ENCODE assay signal across 23 cellular contexts in the genomic region with DNA sequence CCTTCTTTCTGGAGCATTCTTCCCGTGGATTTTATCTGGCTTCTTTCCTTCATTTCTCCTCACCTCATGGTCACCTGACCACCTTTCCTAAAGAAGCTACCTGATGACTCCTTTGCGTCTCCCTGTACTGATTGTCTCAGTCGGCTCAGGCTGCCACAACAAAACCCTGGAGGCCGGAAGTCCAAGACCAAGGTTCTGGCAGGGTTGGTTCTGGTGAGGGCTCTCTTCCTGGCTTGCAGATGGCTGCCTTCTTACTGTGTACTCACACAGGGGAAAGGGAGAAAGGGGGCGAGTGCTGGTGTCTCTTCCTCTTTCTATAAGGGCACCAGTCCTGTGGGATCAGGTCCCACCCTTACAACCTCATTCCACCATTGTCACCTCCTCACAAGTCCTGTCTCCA.
"Had no signal": no experiment of that assay in that cellular context is flagged by ENCODE, and none has a peak within 500 bp of the region (broad histone marks: within the 10 kb centered on the region; RNA-seq: fewer than 3 reads in every experiment).

No MANE protein-coding gene starts in this region.

- H3K27ac ChIP-seq: PC-9, Peyer's patch, SJSA1, SK-N-MC had no signal

- H3K4me1 ChIP-seq: Peyer's patch had no signal

- H3K4me2 ChIP-seq: PC-9 had no signal

- H3K27me3 ChIP-seq: Peyer's patch, SJSA1 had no signal

- H2AFZ ChIP-seq: PC-9 had no signal

- ATAC-seq: HepG2 had no signal

- H3K36me3 ChIP-seq: Peyer's patch, SJSA1 had no signal

- H3K4me3 ChIP-seq: PC-9, Peyer's patch, SJSA1, SK-N-MC had no signal

- H3K9me3 ChIP-seq: Peyer's patch, SJSA1 had no signal

- DNase-seq: IMR-90, Kasumi-1, KG1, NCI-H1092 treated with DMSO at 0.1 percent for 48 hours, NCI-H1436, NCI-H187, NCI-H2029, NCI-H2081 treated with DMSO at 0.1 percent for 48 hours, NCI-H2171, NCI-H226, NCI-H446, NCI-H510A, NCI-H524 treated with DMSO at 0.1 percent for 48 hours, NCI-H69, NCI-H774, OCI-M1, PC-9, Right ventricle myocardium superior, SIG-M5 had no signal
